ENCODE assay signal across 1 cellular context in genomic region chr2:238399094-238399493, GRCh38.
TF ChIP-seq lines count a peak whose summit lies in the region.

No MANE protein-coding gene starts in this region.

TF ChIP-seq in WTC11, 78 proteins besides CTCF, POLR2A, EP300 and RAD21 (continued from another document):
- TF ChIP-seq ZBTB43 (CRISPR knock-in tag; IDR thresholded peaks at IDR 0.05), result no peak
- TF ChIP-seq FOXP1 (CRISPR knock-in tag; IDR thresholded peaks at IDR 0.05; ENCODE audit: borderline replicate concordance), result no peak
- no peak for TF ChIP-seq EMX1 (CRISPR knock-in tag; IDR thresholded peaks at IDR 0.05)
